27 cellular contexts compared by ENCODE assay signal in genomic region chr7:130791746-130792145, GRCh38. TPM values are rescaled to one million over a fixed set of nuclear protein-coding genes. Genes with fewer than 3 reads are reported as not detected.
"Had no signal": no experiment of that assay in that cellular context is flagged by ENCODE, and none has a peak within 500 bp of the region (broad histone marks: within the 10 kb centered on the region; RNA-seq: fewer than 3 reads in every experiment).

No MANE protein-coding gene starts in this region.

- H3K4me2 ChIP-seq: neural progenitor cell had no signal

- DNase-seq: effector CD8-positive, alpha-beta T cell; foreskin melanocyte; heart left ventricle; mammary epithelial cell; ovary; retina; right lobe of liver; spleen; stimulated activated CD4-positive, alpha-beta T cell treated with anti-CD3 and anti-CD28 coated beads, Interleukin-15, amount 100 ng/mL, for 24 hours; stimulated activated CD4-positive, alpha-beta T cell treated with anti-CD3 and anti-CD28 coated beads, Interleukin-1b, Interleukin-23, amount 100 ng/mL, for 48 hours; stimulated activated CD4-positive, alpha-beta T cell treated with anti-CD3 and anti-CD28 coated beads, Interleukin-4, amount 100 ng/mL, for 4 hours; stimulated activated naive B cell treated with anti-CD40 and anti-IgM and Interleukin-4, amounts not matched to agents 10 μg/mL and 1 μg/mL and 100 μg/mL, for 72 hours; stimulated activated naive CD8-positive, alpha-beta T cell treated with anti-CD3 and anti-CD28 coated beads, Interleukin-15, amount 100 ng/mL, for 72 hours; thyroid gland had no signal

- FAIRE-seq: islet of Langerhans, urothelium cell line had no signal

- H3K36me3 ChIP-seq: heart left ventricle, neural progenitor cell, ovary, prostate gland, right lobe of liver, spleen, thyroid gland had no signal

- H2AFZ ChIP-seq: neural progenitor cell had no signal

- H3K27me3 ChIP-seq: neural progenitor cell, ovary, right lobe of liver, spleen, thyroid gland had no signal

- ATAC-seq: heart left ventricle; left lobe of liver; natural killer cell treated with Interleukin-12 subunit alpha and Interleukin-12 subunit beta and Interleukin-15 and Interleukin-18, amount 100 ng/mL, for 72 hours; right lobe of liver; stimulated activated naive B cell treated with anti-CD40 and anti-IgM and Interleukin-4, amounts not matched to agents 10 μg/mL and 1 μg/mL and 100 μg/mL, for 72 hours; stimulated activated naive CD8-positive, alpha-beta T cell treated with anti-CD3 and anti-CD28 coated beads, Interleukin-15, amount 100 ng/mL, for 72 hours had no signal

- H3K9me3 ChIP-seq: ovary, prostate gland, right lobe of liver, thyroid gland had no signal

- H3K4me1 ChIP-seq: heart left ventricle, neural progenitor cell, prostate gland, right lobe of liver, spleen, thyroid gland had no signal

- H3K27ac ChIP-seq: coronary artery, heart left ventricle, neural progenitor cell, ovary, prostate gland, right lobe of liver, spleen, thyroid gland had no signal

- H3K9ac ChIP-seq: neural progenitor cell had no signal

- H3K4me3 ChIP-seq: coronary artery, heart left ventricle, neural progenitor cell, ovary, prostate gland, right lobe of liver, spleen, thyroid gland had no signal

RNA-seq across cellular contexts. Expression of gene KLF14, which starts 57.7 kb away (rescaled TPM):
- total RNA-seq: cerebellum; dermis microvascular lymphatic vessel endothelial cell; glomerular endothelial cell; left lobe of liver; mammary epithelial cell; mucosa of gallbladder; myocyte; natural killer cell treated with Interleukin-12 subunit alpha and Interleukin-12 subunit beta and Interleukin-15 and Interleukin-18, amount 100 ng/mL, for 72 hours; right lobe of liver; thyroid gland had no signal
- polyA plus RNA-seq: esophagus, mammary epithelial cell had no signal
